Comparison of ENCODE assay signal across 1 cellular context in the genomic region with DNA sequence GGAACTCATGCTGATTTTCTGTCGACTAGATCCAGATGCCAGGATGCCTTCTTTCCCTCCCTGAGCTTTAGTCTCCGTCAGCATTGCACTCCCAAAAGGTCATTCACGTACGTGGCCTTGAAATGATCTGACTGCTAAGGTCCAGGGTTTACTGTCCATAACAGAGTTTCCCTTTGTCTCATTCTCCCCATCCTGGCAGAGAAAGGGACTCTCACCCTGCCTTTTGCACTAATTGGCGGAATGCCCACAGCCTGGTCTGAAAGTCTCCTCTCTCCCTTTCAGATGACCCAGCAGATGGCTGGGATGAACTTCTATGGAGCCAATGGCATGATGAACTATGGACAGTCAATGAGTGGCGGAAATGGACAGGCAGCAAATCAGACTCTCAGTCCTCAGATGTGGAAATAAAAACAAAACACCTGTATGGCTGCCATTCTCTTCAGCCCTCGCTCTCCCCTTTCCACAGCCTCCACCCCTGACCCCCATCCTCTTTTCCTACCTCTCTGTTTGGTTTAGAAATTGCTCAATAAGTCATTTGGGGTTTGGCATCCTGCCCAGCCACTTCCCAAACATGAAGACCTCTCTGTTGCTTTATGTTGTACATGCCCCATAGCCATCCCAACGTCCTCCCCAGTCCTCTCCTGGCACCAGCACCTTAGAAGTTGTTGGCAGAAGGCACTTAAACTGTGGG.
TF ChIP-seq lines count a peak whose summit lies in the region.

No MANE protein-coding gene starts in this region.

TF ChIP-seq in HepG2, 621 proteins besides CTCF, POLR2A, EP300 and RAD21 (continued from another document and continues in another):
- TF ChIP-seq ZFP91 (CRISPR knock-in tag; IDR thresholded peaks at IDR 0.05; ENCODE audit: borderline replicate concordance) (peak; percentile 70), KDM1A (CRISPR knock-in tag; IDR thresholded peaks at IDR 0.05) (peak; percentile 68; the same call in 1 of the 2 replicates), ZNF230 (CRISPR knock-in tag; IDR thresholded peaks at IDR 0.05) (no peak; the same call in 1 of the 2 replicates), ZZZ3 (CRISPR knock-in tag; IDR thresholded peaks at IDR 0.05; ENCODE audit: borderline replicate concordance) (no peak), FOXM1 (CRISPR knock-in tag; IDR thresholded peaks at IDR 0.05) (no peak), KAT7 (CRISPR knock-in tag; IDR thresholded peaks at IDR 0.05; ENCODE audit: borderline replicate concordance) (no peak), CHD4 (IDR thresholded peaks at IDR 0.05; ENCODE audit: borderline replicate concordance, low read length) (no peak), ZNF547 (CRISPR knock-in tag; IDR thresholded peaks at IDR 0.05) (peak; percentile 68; the same call in 1 of the 2 replicates), TAF1 (CRISPR knock-in tag; IDR thresholded peaks at IDR 0.05) (peak; percentile 26; the same call in 1 of the 2 replicates), HOMEZ (CRISPR knock-in tag; IDR thresholded peaks at IDR 0.05; ENCODE audit: low read depth) (peak; percentile 87; the same call in 1 of the 2 replicates), MYC (CRISPR knock-in tag; IDR thresholded peaks at IDR 0.05; ENCODE audit: borderline replicate concordance) (peak; percentile 36; the same call in 1 of the 2 replicates), ZNF121 (CRISPR knock-in tag; IDR thresholded peaks at IDR 0.05) (peak; percentile 93), RFX5 (IDR thresholded peaks at IDR 0.05; ENCODE audit: low read depth, low read length) (no peak), IRF2 (CRISPR knock-in tag; IDR thresholded peaks at IDR 0.05) (peak; percentile 73), ZBTB49 (CRISPR knock-in tag; IDR thresholded peaks at IDR 0.05; ENCODE audit: borderline replicate concordance) (no peak), BCL6 (CRISPR knock-in tag; IDR thresholded peaks at IDR 0.05) (peak; percentile 66), ZNF776 (CRISPR knock-in tag; IDR thresholded peaks at IDR 0.05) (no peak), SAP130 (CRISPR knock-in tag; IDR thresholded peaks at IDR 0.05; ENCODE audit: low read depth) (peak; percentile 84), AGO2 (optimal IDR thresholded peaks at IDR 0.05; ENCODE audit: low read depth, low read length) (no peak), MBNL3 (CRISPR knock-in tag; conservative IDR thresholded peaks at IDR 0.05) (no peak), XRCC5 (optimal IDR thresholded peaks at IDR 0.05; ENCODE audit: low read length) (no peak), NR0B2 (CRISPR knock-in tag; IDR thresholded peaks at IDR 0.05) (no peak), ZGPAT (CRISPR knock-in tag; IDR thresholded peaks at IDR 0.05) (peak; percentile 90), ZNF562 (CRISPR knock-in tag; IDR thresholded peaks at IDR 0.05; ENCODE audit: borderline replicate concordance) (no peak), ZNF451 (CRISPR knock-in tag; IDR thresholded peaks at IDR 0.05) (no peak), ZSCAN9 (CRISPR knock-in tag; IDR thresholded peaks at IDR 0.05; ENCODE audit: borderline replicate concordance) (peak; percentile 59; the same call in 1 of the 2 replicates), ZHX1 (CRISPR knock-in tag; IDR thresholded peaks at IDR 0.05; ENCODE audit: low read depth) (peak; percentile 55; the same call in 1 of the 2 replicates), ZBTB7A (CRISPR knock-in tag; IDR thresholded peaks at IDR 0.05) (no peak), ZC3H13 (CRISPR knock-in tag; IDR thresholded peaks at IDR 0.05) (no peak), PLSCR1 (CRISPR knock-in tag; IDR thresholded peaks at IDR 0.05; ENCODE audit: borderline replicate concordance) (no peak), ZC3H4 (CRISPR knock-in tag; IDR thresholded peaks at IDR 0.05; ENCODE audit: borderline replicate concordance) (no peak), ZBTB2 (CRISPR knock-in tag; IDR thresholded peaks at IDR 0.05; ENCODE audit: low read depth) (0 out of 2 replicates have a peak, but pooled peaks have one; percentile 36), ZFYVE20 (CRISPR knock-in tag; IDR thresholded peaks at IDR 0.05; ENCODE audit: borderline replicate concordance, low read depth) (no peak)
- TF ChIP-seq, protein P1, sequence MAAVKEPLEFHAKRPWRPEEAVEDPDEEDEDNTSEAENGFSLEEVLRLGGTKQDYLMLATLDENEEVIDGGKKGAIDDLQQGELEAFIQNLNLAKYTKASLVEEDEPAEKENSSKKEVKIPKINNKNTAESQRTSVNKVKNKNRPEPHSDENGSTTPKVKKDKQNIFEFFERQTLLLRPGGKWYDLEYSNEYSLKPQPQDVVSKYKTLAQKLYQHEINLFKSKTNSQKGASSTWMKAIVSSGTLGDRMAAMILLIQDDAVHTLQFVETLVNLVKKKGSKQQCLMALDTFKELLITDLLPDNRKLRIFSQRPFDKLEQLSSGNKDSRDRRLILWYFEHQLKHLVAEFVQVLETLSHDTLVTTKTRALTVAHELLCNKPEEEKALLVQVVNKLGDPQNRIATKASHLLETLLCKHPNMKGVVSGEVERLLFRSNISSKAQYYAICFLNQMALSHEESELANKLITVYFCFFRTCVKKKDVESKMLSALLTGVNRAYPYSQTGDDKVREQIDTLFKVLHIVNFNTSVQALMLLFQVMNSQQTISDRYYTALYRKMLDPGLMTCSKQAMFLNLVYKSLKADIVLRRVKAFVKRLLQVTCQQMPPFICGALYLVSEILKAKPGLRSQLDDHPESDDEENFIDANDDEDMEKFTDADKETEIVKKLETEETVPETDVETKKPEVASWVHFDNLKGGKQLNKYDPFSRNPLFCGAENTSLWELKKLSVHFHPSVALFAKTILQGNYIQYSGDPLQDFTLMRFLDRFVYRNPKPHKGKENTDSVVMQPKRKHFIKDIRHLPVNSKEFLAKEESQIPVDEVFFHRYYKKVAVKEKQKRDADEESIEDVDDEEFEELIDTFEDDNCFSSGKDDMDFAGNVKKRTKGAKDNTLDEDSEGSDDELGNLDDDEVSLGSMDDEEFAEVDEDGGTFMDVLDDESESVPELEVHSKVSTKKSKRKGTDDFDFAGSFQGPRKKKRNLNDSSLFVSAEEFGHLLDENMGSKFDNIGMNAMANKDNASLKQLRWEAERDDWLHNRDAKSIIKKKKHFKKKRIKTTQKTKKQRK (IDR thresholded peaks at IDR 0.05; ENCODE audit: low read length) = no peak
- TF ChIP-seq, protein P2, sequence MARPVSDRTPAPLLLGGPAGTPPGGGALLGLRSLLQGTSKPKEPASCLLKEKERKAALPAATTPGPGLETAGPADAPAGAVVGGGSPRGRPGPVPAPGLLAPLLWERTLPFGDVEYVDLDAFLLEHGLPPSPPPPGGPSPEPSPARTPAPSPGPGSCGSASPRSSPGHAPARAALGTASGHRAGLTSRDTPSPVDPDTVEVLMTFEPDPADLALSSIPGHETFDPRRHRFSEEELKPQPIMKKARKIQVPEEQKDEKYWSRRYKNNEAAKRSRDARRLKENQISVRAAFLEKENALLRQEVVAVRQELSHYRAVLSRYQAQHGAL (CRISPR knock-in tag; IDR thresholded peaks at IDR 0.05; ENCODE audit: not compliant biosample characterization) = no peak
